In the genomic region with DNA sequence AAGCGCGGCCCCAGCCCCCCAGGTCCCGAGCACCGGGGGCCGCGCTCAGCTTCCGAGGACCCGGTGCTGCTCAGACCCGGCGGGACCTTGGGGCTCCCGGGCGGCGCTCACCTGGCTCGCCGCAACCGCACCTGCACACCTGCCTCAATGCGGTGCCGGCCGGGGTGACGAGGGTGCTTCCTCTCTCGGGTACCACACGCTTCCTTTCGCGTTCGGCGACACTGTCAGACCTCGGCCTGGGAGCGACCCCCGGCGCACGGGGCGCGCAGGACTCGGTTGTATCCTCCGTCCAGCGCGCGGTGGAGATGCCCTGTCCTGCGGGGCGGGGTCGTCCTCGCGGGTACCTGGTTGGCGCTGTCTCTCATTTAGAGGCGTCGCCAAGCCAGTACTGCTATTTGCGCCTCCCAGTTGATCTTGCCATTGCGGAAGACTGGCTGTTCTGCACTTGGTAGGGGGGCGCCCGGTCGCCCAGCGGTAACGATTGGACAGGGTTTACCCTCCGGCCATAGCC, we compare ENCODE assay signal across 8 cellular contexts. TPM values are rescaled to one million over a fixed set of nuclear protein-coding genes. Genes with fewer than 3 reads are reported as not detected.
DNase-seq lines count a peak whose midpoint lies in the region; ATAC-seq and TF ChIP-seq lines count a peak whose summit lies in the region.

No MANE protein-coding gene starts in this region.

- H4K20me1 ChIP-seq in hepatocyte (ENCODE audit: insufficient read depth, poor library complexity, severe bottlenecking) = peaks cover 39% of the 10 kb centered on the region

- no peaks in the 10 kb centered on the region for H3K27me3 ChIP-seq in SJSA1 (replicated peaks)
- no peaks in the 10 kb centered on the region for H3K27me3 ChIP-seq in hepatocyte
- no peaks in the 10 kb centered on the region for H3K27me3 ChIP-seq in gastrocnemius medialis

- H3K36me3 ChIP-seq in SJSA1 (no peaks in the 10 kb centered on the region), hepatocyte (replicated peaks; ENCODE audit: insufficient read depth, low read depth) (no peaks in the 10 kb centered on the region), gastrocnemius medialis (no peaks in the 10 kb centered on the region)

- no peaks in the 10 kb centered on the region for H3K9me2 ChIP-seq in hepatocyte (replicated peaks; ENCODE audit: insufficient read depth)

- peak overlapping the region; percentile 91 for H3K4me2 ChIP-seq in hepatocyte

- WGBS in hepatocyte (ENCODE audit: low lambda C conversion rate, missing lambda C conversion rate) = 2% methylated on average over 41 of the region's 54 CpGs

- H3K4me3 ChIP-seq in SJSA1 = peak overlapping the region; percentile 52
- peak overlapping the region; percentile 31 for H3K4me3 ChIP-seq in hepatocyte
- H3K4me3 ChIP-seq in gastrocnemius medialis = peak overlapping the region; percentile 60 to 79 (median 67)

- no peak overlapping the region for H3K27ac ChIP-seq in SJSA1
- H3K27ac ChIP-seq in angular gyrus (ENCODE audit: low read depth, low read length) = peak overlapping the region; percentile 66
- peak overlapping the region; percentile 48 for H3K27ac ChIP-seq in hepatocyte
- H3K27ac ChIP-seq in gastrocnemius medialis = peak overlapping the region; percentile 77 to 84 (median 81)

- ATAC-seq in HG03135 (IDR thresholded peaks at IDR 0.05; ENCODE audit: unreplicated experiment) = peak; percentile 2
- peak; percentile 4 to 8 for ATAC-seq in gastrocnemius medialis

- H2AFZ ChIP-seq in hepatocyte = peak overlapping the region; percentile 53

- TF ChIP-seq CTCF in hepatocyte (IDR thresholded peaks at IDR 0.05; ENCODE audit: poor library complexity) (no peak), gastrocnemius medialis (IDR thresholded peaks at IDR 0.05 in 4 of 5, conservative IDR thresholded peaks at IDR 0.05 in 1 of 5) (no peak)

- peak; percentile 36 for DNase-seq in NCI-H1105 treated with DMSO at 0.1 percent for 48 hours (lab: John Stamatoyannopoulos, UW)
- DNase-seq in NCI-H1105 (lab: John Stamatoyannopoulos, UW) = no peak
- DNase-seq in SJSA1 (ENCODE audit: low read depth in 1 of 2, low spot score in 2 of 2) = peak; percentile 14 to 41
- peak; percentile 66 for DNase-seq in hepatocyte (ENCODE audit: low spot score)
- no peak for DNase-seq in gastrocnemius medialis
- DNase-seq in COLO829 (ENCODE audit: low spot score) = no peak

- peaks cover 17% of the 10 kb centered on the region for H3K4me1 ChIP-seq in SJSA1 (replicated peaks)
- H3K4me1 ChIP-seq in hepatocyte (ENCODE audit: insufficient read depth) = peaks cover 24% of the 10 kb centered on the region
- H3K4me1 ChIP-seq in gastrocnemius medialis = peaks cover 34 to 35% of the 10 kb centered on the region in 2 donors

- intact Hi-C loops in gastrocnemius medialis (cut with DNase I; ENCODE audit: low total_unique reads) = no loop called here

- in situ Hi-C loops in gastrocnemius medialis (cut with MboI; ENCODE audit: low sequenced_read_pairs in 4 of 4) = no loop called here

- H3K79me2 ChIP-seq in hepatocyte = peaks cover 52% of the 10 kb centered on the region

- TF ChIP-seq POLR2A in gastrocnemius medialis (IDR thresholded peaks at IDR 0.05) = no peak

- H3K9me3 ChIP-seq in SJSA1 (replicated peaks) (no peaks in the 10 kb centered on the region), hepatocyte (ENCODE audit: low read depth) (no peaks in the 10 kb centered on the region), gastrocnemius medialis (no peaks in the 10 kb centered on the region)

RNA-seq across cellular contexts. Expression of gene PACS2, which starts 0.7 kb away (rescaled TPM):
- total RNA-seq in SJSA1 (2014; rRNA removed; shearing (Covaris generic)) = 17.1 and 27.3 TPM in 2 replicates
- total RNA-seq in hepatocyte (31.9 and 41.1 TPM in 2 replicates), gastrocnemius medialis (100 to 1,000 TPM in 1 of 4 donors, 10 to 100 TPM in 3; 81.0 to 115 (median 93.1) TPM)
- 53.1 and 54.5 TPM in 2 replicates for polyA plus RNA-seq in hepatocyte

RNA-seq across cellular contexts. Expression of gene BRF1, which starts 14.5 kb away (rescaled TPM):
- 29.9 and 35.8 TPM in 2 replicates for total RNA-seq in SJSA1 (2014; rRNA removed; shearing (Covaris generic))
- total RNA-seq in hepatocyte (21.1 and 35.9 TPM in 2 replicates), gastrocnemius medialis (10 to 100 TPM; 19.5 to 27.4 (median 21.4) TPM)
- 23.6 and 27.3 TPM in 2 replicates for polyA plus RNA-seq in hepatocyte

Comparison
In these comparisons a context has a peak if more than half of its experiments do, and no peak if none do; other contexts are left out.
1. DNase-seq: peak in NCI-H1105 treated with DMSO at 0.1 percent for 48 hours (single experiment), SJSA1 (2 of 2) and hepatocyte (single experiment); none in NCI-H1105 (single experiment), gastrocnemius medialis (0 of 2) and COLO829 (single experiment).
2. Peak in every context shown above with its lines, with median percentiles within 50 percentile points of each other: H3K4me3 ChIP-seq.